23 cellular contexts compared by ENCODE assay signal in the genomic region with DNA sequence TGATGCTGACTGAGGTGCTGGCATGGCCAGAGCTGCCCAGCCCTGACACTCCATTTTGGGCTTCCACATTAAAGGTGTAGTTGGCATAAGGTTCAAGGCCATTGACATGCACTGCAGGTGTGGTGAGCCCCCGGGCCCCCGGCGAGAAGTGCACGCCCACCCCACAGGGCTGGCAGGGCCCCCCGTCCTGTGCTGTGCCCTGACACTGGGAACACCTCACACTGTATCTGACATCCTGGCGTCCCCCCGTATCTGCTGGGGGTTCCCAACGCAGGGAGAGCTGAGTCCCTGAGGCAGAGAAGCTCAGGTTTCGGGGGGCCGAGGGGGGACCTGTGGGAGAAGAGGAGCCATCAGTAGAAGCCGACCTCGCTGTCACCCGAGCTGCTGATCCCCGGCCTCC. TPM values are rescaled to one million over a fixed set of nuclear protein-coding genes. Genes with fewer than 3 reads are reported as not detected.
DNase-seq lines count a peak whose midpoint lies in the region; ATAC-seq and TF ChIP-seq lines count a peak whose summit lies in the region.
"Had no signal": no experiment of that assay in that cellular context is flagged by ENCODE, and none has a peak within 500 bp of the region (broad histone marks: within the 10 kb centered on the region; RNA-seq: fewer than 3 reads in every experiment).

No MANE protein-coding gene starts in this region.

- H3K4ac ChIP-seq in neuronal stem cell (ENCODE audit: low read length) = no peak overlapping the region

- no peak for ATAC-seq in stimulated activated effector memory CD8-positive, alpha-beta T cell treated with anti-CD3 and anti-CD28 coated beads, Interleukin-12 subunit alpha, Interleukin-12 subunit beta, amount 100 ng/mL, for 72 hours
- ATAC-seq in GM21576 (IDR thresholded peaks at IDR 0.05; ENCODE audit: unreplicated experiment) = no peak
- ATAC-seq: A549 had no signal

- no peak overlapping the region for H2BK120ac ChIP-seq in neuronal stem cell (ENCODE audit: low read depth, low read length)

- no peak overlapping the region for H4K91ac ChIP-seq in neuronal stem cell (ENCODE audit: low read depth, low read length, poor library complexity)

- no peaks in the 10 kb centered on the region for H3K9me3 Mint-ChIP-seq in CD14-positive monocyte
- no peaks in the 10 kb centered on the region for H3K9me3 Mint-ChIP-seq in stimulated activated effector memory CD8-positive, alpha-beta T cell treated with anti-CD3 and anti-CD28 coated beads, Interleukin-12 subunit alpha, Interleukin-12 subunit beta, amount 100 ng/mL, for 72 hours
- H3K9me3 Mint-ChIP-seq: CD4-positive, alpha-beta memory T cell had no signal

- no peak overlapping the region for H3K27ac ChIP-seq in Peyer's patch
- H3K27ac ChIP-seq in neuronal stem cell (replicated peaks; ENCODE audit: low read length) = no peak overlapping the region
- H3K27ac ChIP-seq: A549; BLaER1 treated with 17β-estradiol and CSF1 and Interleukin-3, amounts not matched to agents 10 nM and 100 nM had no signal

- H3K27me3 Mint-ChIP-seq in CD14-positive monocyte (ENCODE audit: low read depth in 3 of 3) = no peaks in the 10 kb centered on the region
- H3K27me3 Mint-ChIP-seq: CD4-positive, alpha-beta memory T cell had no signal

- no peak overlapping the region for H2BK5ac ChIP-seq in neuronal stem cell (ENCODE audit: low read length)

- no peak overlapping the region for H3K4me3 Mint-ChIP-seq in CD14-positive monocyte
- H3K4me3 Mint-ChIP-seq in stimulated activated effector memory CD8-positive, alpha-beta T cell treated with anti-CD3 and anti-CD28 coated beads, Interleukin-12 subunit alpha, Interleukin-12 subunit beta, amount 100 ng/mL, for 72 hours = no peak overlapping the region
- H3K4me3 Mint-ChIP-seq: CD4-positive, alpha-beta memory T cell had no signal

- H3K9me3 ChIP-seq in Peyer's patch = no peaks in the 10 kb centered on the region
- H3K9me3 ChIP-seq in neuronal stem cell (replicated peaks in 1 of 2; ENCODE audit: control insufficient read depth in 2 of 2, insufficient read depth in 1 of 2, low read depth in 1 of 2, low read length in 2 of 2) = no peaks in the 10 kb centered on the region
- H3K9me3 ChIP-seq: A549; BE2C; BLaER1 treated with 17β-estradiol and CSF1 and Interleukin-3, amounts not matched to agents 10 nM and 100 nM had no signal

- no peak overlapping the region for H3K4me2 ChIP-seq in neuronal stem cell (ENCODE audit: insufficient read depth, low read length, poor library complexity, severe bottlenecking)
- H3K4me2 ChIP-seq: A549; BLaER1 treated with 17β-estradiol and CSF1 and Interleukin-3, amounts not matched to agents 10 nM and 100 nM had no signal

- no peak overlapping the region for H3K27ac Mint-ChIP-seq in CD14-positive monocyte
- H3K27ac Mint-ChIP-seq in stimulated activated effector memory CD8-positive, alpha-beta T cell treated with anti-CD3 and anti-CD28 coated beads, Interleukin-12 subunit alpha, Interleukin-12 subunit beta, amount 100 ng/mL, for 72 hours = peak overlapping the region; percentile 20

- no peak overlapping the region for H4K8ac ChIP-seq in neuronal stem cell (ENCODE audit: low read depth, low read length)

- H3K27me3 ChIP-seq in Peyer's patch (no peaks in the 10 kb centered on the region), neuronal stem cell (ENCODE audit: control insufficient read depth in 3 of 3, insufficient read depth in 3 of 3, low read depth in 1 of 3, low read length in 3 of 3) (no peaks in the 10 kb centered on the region)
- H3K27me3 ChIP-seq: BLaER1 treated with 17β-estradiol and CSF1 and Interleukin-3, amounts not matched to agents 10 nM and 100 nM had no signal

- peaks cover 0 to 36% (median 0%) of the 10 kb centered on the region in 3 donors for H3K36me3 ChIP-seq in Peyer's patch
- no peaks in the 10 kb centered on the region for H3K36me3 ChIP-seq in neuronal stem cell (replicated peaks in 1 of 2; ENCODE audit: control insufficient read depth in 2 of 2, insufficient read depth in 2 of 2, low read length in 2 of 2)
- H3K36me3 ChIP-seq: BE2C had no signal

- H3K9ac ChIP-seq in neuronal stem cell (ENCODE audit: low read depth, low read length, poor library complexity) = no peak overlapping the region
- H3K9ac ChIP-seq: BLaER1 treated with 17β-estradiol and CSF1 and Interleukin-3, amounts not matched to agents 10 nM and 100 nM had no signal

- no peak overlapping the region for H3K4me3 ChIP-seq in Peyer's patch
- H3K4me3 ChIP-seq in neuronal stem cell (ENCODE audit: low read length in 2 of 2) = no peak overlapping the region
- H3K4me3 ChIP-seq: A549; BLaER1 treated with 17β-estradiol and CSF1 and Interleukin-3, amounts not matched to agents 10 nM and 100 nM had no signal

- DNase-seq in CD14-positive monocyte (ENCODE audit: low spot score) (peak; percentile 35), Peyer's patch (peak in 2 of 3 donors; percentile 41 to 42), neuronal stem cell (ENCODE audit: low spot score) (no peak), NCI-H187 treated with DMSO at 0.1 percent for 48 hours (lab: John Stamatoyannopoulos, UW) (no peak)
- no peak for DNase-seq in stimulated activated effector memory CD8-positive, alpha-beta T cell treated with anti-CD3 and anti-CD28 coated beads, Interleukin-12 subunit alpha, Interleukin-12 subunit beta, amount 100 ng/mL, for 72 hours (ENCODE audit: low spot score in 2 of 2)
- DNase-seq in stimulated activated CD4-positive, alpha-beta T cell treated with anti-CD3 and anti-CD28 coated beads, Interleukin-4, amount 100 ng/mL, for 1 hour = no peak
- DNase-seq: 8988T; ACHN; AML-193; BE2C; Calu3; CD4-positive, alpha-beta memory T cell; COR-L47; DMS53; DMS79 treated with DMSO at 0.1 percent for 48 hours; GF-D8; GOT3; HCEC 1CT had no signal

- H3K14ac ChIP-seq in neuronal stem cell (ENCODE audit: low read length) = no peak overlapping the region

- peaks cover 18 to 38% of the 10 kb centered on the region in 2 donors for H3K36me3 Mint-ChIP-seq in CD14-positive monocyte
- H3K36me3 Mint-ChIP-seq in stimulated activated effector memory CD8-positive, alpha-beta T cell treated with anti-CD3 and anti-CD28 coated beads, Interleukin-12 subunit alpha, Interleukin-12 subunit beta, amount 100 ng/mL, for 72 hours = peaks cover 11% of the 10 kb centered on the region

- H3K4me1 Mint-ChIP-seq in CD14-positive monocyte = peaks cover 17% of the 10 kb centered on the region
- peaks cover 12% of the 10 kb centered on the region for H3K4me1 Mint-ChIP-seq in stimulated activated effector memory CD8-positive, alpha-beta T cell treated with anti-CD3 and anti-CD28 coated beads, Interleukin-12 subunit alpha, Interleukin-12 subunit beta, amount 100 ng/mL, for 72 hours

- TF ChIP-seq CTCF in CD14-positive monocyte (IDR thresholded peaks at IDR 0.05) (no peak), Peyer's patch (IDR thresholded peaks at IDR 0.05) (no peak)

- WGBS in neuronal stem cell (ENCODE audit: extremely low coverage in 2 of 2, insufficient read length in 2 of 2, insufficient replicate concordance in 1 of 2), 2 donors = no CpG with 5 or more reads among the region's 14 CpGs

- intact Hi-C loops in CD14-positive monocyte (cut with micrococcal nuclease) = no loop called here

- H3K79me1 ChIP-seq in neuronal stem cell (ENCODE audit: low read depth, low read length) = no peaks in the 10 kb centered on the region

- no peak overlapping the region for H2AK5ac ChIP-seq in neuronal stem cell (ENCODE audit: low read depth, low read length)

- no peak overlapping the region for H3K18ac ChIP-seq in neuronal stem cell (ENCODE audit: low read length)

- TF ChIP-seq POLR2A in Peyer's patch (IDR thresholded peaks at IDR 0.05) = no peak

- no peak overlapping the region for H2BK12ac ChIP-seq in neuronal stem cell (ENCODE audit: low read length)

- no peak overlapping the region for H2BK15ac ChIP-seq in neuronal stem cell (ENCODE audit: low read length)

- no peak overlapping the region for H2AFZ ChIP-seq in neuronal stem cell (ENCODE audit: low read length)

- peak overlapping the region; percentile 43 for H3K23ac ChIP-seq in neuronal stem cell (ENCODE audit: low read depth, low read length, poor library complexity)

- peaks cover 0 to 26% (median 0%) of the 10 kb centered on the region in 4 donors for H3K4me1 ChIP-seq in Peyer's patch
- peaks cover 0 to 3% of the 10 kb centered on the region in 2 donors for H3K4me1 ChIP-seq in neuronal stem cell (ENCODE audit: control insufficient read depth in 2 of 2, insufficient read depth in 1 of 2, low read depth in 1 of 2, low read length in 2 of 2)
- H3K4me1 ChIP-seq: A549, BE2C had no signal

RNA-seq across cellular contexts. Expression of gene EPHA1, which starts 10.0 kb away (rescaled TPM):
- polyA plus RNA-seq in CD14-positive monocyte = under 1 TPM in 1 of 2 donors, not detected in 1; 0.50 TPM
- 10 to 100 TPM; 52.5 to 81.3 (median 63.9) TPM for total RNA-seq in Peyer's patch
- polyA plus RNA-seq in neuronal stem cell (2013, experiment 1 of 2) = 0.24 TPM
- polyA plus RNA-seq in neuronal stem cell (2013, experiment 2 of 2) = 0.15 TPM
- total RNA-seq: Daoy, G401 had no signal
- polyA plus RNA-seq: A549 had no signal

RNA-seq across cellular contexts. Expression of gene ZYX, which starts 17.5 kb away (rescaled TPM):
- 100 to 1,000 TPM; 198 to 331 TPM for polyA plus RNA-seq in CD14-positive monocyte
- 10 to 100 TPM; 47.0 to 88.0 (median 55.9) TPM for total RNA-seq in Peyer's patch
- polyA plus RNA-seq in neuronal stem cell (2013, experiment 1 of 2) = 85.0 TPM
- 85.7 TPM for polyA plus RNA-seq in neuronal stem cell (2013, experiment 2 of 2)

RNA-seq across cellular contexts. Expression of gene FAM131B, which starts 36.1 kb away (rescaled TPM):
- polyA plus RNA-seq in CD14-positive monocyte = under 1 TPM in 1 of 2 donors, not detected in 1; 0.72 TPM
- under 1 TPM in 3 of 4 donors, not detected in 1; 0.66 to 0.83 (median 0.80) TPM for total RNA-seq in Peyer's patch
- polyA plus RNA-seq in neuronal stem cell (2013, experiment 1 of 2) = 27.3 TPM
- 26.2 TPM for polyA plus RNA-seq in neuronal stem cell (2013, experiment 2 of 2)
- polyA plus RNA-seq: CD4-positive, alpha-beta memory T cell had no signal

RNA-seq across cellular contexts. Expression of gene TAS2R60, which starts 44.6 kb away (rescaled TPM):
- polyA plus RNA-seq in CD14-positive monocyte = not detected
- total RNA-seq in Peyer's patch = 1 to 10 TPM in 1 of 4 donors, not detected in 3; 1.3 TPM
- polyA plus RNA-seq in neuronal stem cell (2013, experiment 1 of 2) = not detected
- not detected for polyA plus RNA-seq in neuronal stem cell (2013, experiment 2 of 2)
- total RNA-seq: Calu3, Daoy, G401 had no signal
- polyA plus RNA-seq: A549 had no signal

Comparison
In these comparisons a context has a peak if more than half of its experiments do, and no peak if none do; other contexts are left out.
1. DNase-seq: peak in CD14-positive monocyte (single experiment) and Peyer's patch (2 of 3); none in neuronal stem cell (single experiment), stimulated activated effector memory CD8-positive, alpha-beta T cell treated with anti-CD3 and anti-CD28 coated beads, Interleukin-12 subunit alpha, Interleukin-12 subunit beta, amount 100 ng/mL, for 72 hours (0 of 2), NCI-H187 treated with DMSO at 0.1 percent for 48 hours (single experiment) and stimulated activated CD4-positive, alpha-beta T cell treated with anti-CD3 and anti-CD28 coated beads, Interleukin-4, amount 100 ng/mL, for 1 hour (single experiment).